ENCODE assay signal across 19 cellular contexts in the genomic region with DNA sequence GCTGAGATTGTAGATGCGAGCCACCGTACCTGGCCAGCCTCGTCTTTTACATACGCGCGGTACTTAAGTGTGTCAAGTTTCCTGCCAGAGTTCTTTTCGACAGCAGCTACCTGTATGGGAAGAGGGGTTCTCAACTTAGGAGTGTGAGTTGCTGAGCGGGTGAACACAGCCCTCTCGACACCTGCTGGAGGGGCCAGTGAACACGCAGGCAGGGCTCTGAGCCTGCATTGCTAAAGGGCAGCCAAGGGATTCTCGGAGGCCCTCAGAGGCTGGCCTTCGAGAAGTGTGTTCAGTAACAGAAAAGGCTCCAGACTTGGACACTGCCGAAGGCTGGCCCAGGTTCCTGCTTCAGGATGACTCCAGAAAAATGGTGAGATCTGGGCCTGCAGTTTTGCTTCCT.
"Had no signal": no experiment of that assay in that cellular context is flagged by ENCODE, and none has a peak within 500 bp of the region (broad histone marks: within the 10 kb centered on the region; RNA-seq: fewer than 3 reads in every experiment).

No MANE protein-coding gene starts in this region.

- H3K27me3 ChIP-seq: gastrocnemius medialis, sigmoid colon, suprapubic skin had no signal

- H3K4me3 ChIP-seq: coronary artery, gastrocnemius medialis, psoas muscle, sigmoid colon, suprapubic skin had no signal

- H3K9me3 Mint-ChIP-seq: effector memory CD8-positive, alpha-beta T cell; naive thymus-derived CD8-positive, alpha-beta T cell; nephron progenitor cell; stimulated activated naive B cell treated with anti-CD40 and anti-IgM and Interleukin-4, amounts not matched to agents 10 μg/mL and 1 μg/mL and 100 μg/mL, for 72 hours; stimulated activated naive CD8-positive, alpha-beta T cell treated with anti-CD3 and anti-CD28 coated beads, Interleukin-15, amount 100 ng/mL, for 72 hours had no signal

- H3K9me3 ChIP-seq: gastrocnemius medialis, psoas muscle, sigmoid colon, suprapubic skin had no signal

- H3K27ac Mint-ChIP-seq: naive thymus-derived CD8-positive, alpha-beta T cell; nephron progenitor cell; stimulated activated naive B cell treated with anti-CD40 and anti-IgM and Interleukin-4, amounts not matched to agents 10 μg/mL and 1 μg/mL and 100 μg/mL, for 72 hours had no signal

- H3K27ac ChIP-seq: coronary artery, gastrocnemius medialis, psoas muscle, sigmoid colon, suprapubic skin had no signal

- H3K27me3 Mint-ChIP-seq: effector memory CD8-positive, alpha-beta T cell; naive thymus-derived CD8-positive, alpha-beta T cell; stimulated activated naive B cell treated with anti-CD40 and anti-IgM and Interleukin-4, amounts not matched to agents 10 μg/mL and 1 μg/mL and 100 μg/mL, for 72 hours; stimulated activated naive CD8-positive, alpha-beta T cell treated with anti-CD3 and anti-CD28 coated beads, Interleukin-15, amount 100 ng/mL, for 72 hours had no signal

- ATAC-seq: effector memory CD8-positive, alpha-beta T cell; gastrocnemius medialis; left lobe of liver; naive thymus-derived CD8-positive, alpha-beta T cell; psoas muscle; right cardiac atrium; stimulated activated naive B cell treated with anti-CD40 and anti-IgM and Interleukin-4, amounts not matched to agents 10 μg/mL and 1 μg/mL and 100 μg/mL, for 72 hours; stimulated activated naive CD8-positive, alpha-beta T cell treated with anti-CD3 and anti-CD28 coated beads, Interleukin-15, amount 100 ng/mL, for 72 hours had no signal

- FAIRE-seq: endometrium, kidney had no signal

- H3K4me3 Mint-ChIP-seq: effector memory CD8-positive, alpha-beta T cell; naive thymus-derived CD8-positive, alpha-beta T cell; nephron progenitor cell; stimulated activated naive B cell treated with anti-CD40 and anti-IgM and Interleukin-4, amounts not matched to agents 10 μg/mL and 1 μg/mL and 100 μg/mL, for 72 hours; stimulated activated naive CD8-positive, alpha-beta T cell treated with anti-CD3 and anti-CD28 coated beads, Interleukin-15, amount 100 ng/mL, for 72 hours had no signal

- DNase-seq: effector memory CD8-positive, alpha-beta T cell; gastrocnemius medialis; head of caudate nucleus; kidney; naive thymus-derived CD8-positive, alpha-beta T cell; nephron progenitor cell; nucleus accumbens; psoas muscle; right cardiac atrium; sigmoid colon; stimulated activated CD4-positive, alpha-beta T cell treated with anti-CD3 and anti-CD28 coated beads, Interleukin-2, amount 100 ng/mL, for 24 hours; stimulated activated CD4-positive, alpha-beta T cell treated with anti-CD3 and anti-CD28 coated beads, Interleukin-4, amount 100 ng/mL, for 4 hours; stimulated activated naive B cell treated with anti-CD40 and anti-IgM and Interleukin-4, amounts not matched to agents 10 μg/mL and 1 μg/mL and 100 μg/mL, for 72 hours; stimulated activated naive CD8-positive, alpha-beta T cell treated with anti-CD3 and anti-CD28 coated beads, Interleukin-15, amount 100 ng/mL, for 72 hours; trophoblast cell had no signal
